Comparison of ENCODE assay signal across 15 cellular contexts in genomic region chr18:13688191-13689136, GRCh38. TPM values are rescaled to one million over a fixed set of nuclear protein-coding genes. Genes with fewer than 3 reads are reported as not detected.
DNase-seq lines count a peak whose midpoint lies in the region; ATAC-seq and TF ChIP-seq lines count a peak whose summit lies in the region.
"Had no signal": no experiment of that assay in that cellular context is flagged by ENCODE, and none has a peak within 500 bp of the region (broad histone marks: within the 10 kb centered on the region; RNA-seq: fewer than 3 reads in every experiment).

No MANE protein-coding gene starts in this region.

- 91 to 92% methylated on average over 12 to 21 of the region's 21 CpGs for WGBS in endodermal cell (ENCODE audit: insufficient coverage in 1 of 2, insufficient read length in 1 of 2), 2 experiments

- no peak overlapping the region for H3K9ac ChIP-seq in endodermal cell (ENCODE audit: extremely low read depth, low read length, poor library complexity, severe bottlenecking)
- H3K9ac ChIP-seq: BLaER1 treated with 17β-estradiol and CSF1 and Interleukin-3, amounts not matched to agents 10 nM and 100 nM; KMS-11 had no signal

- intact Hi-C loops in left ventricle myocardium superior (cut with micrococcal nuclease) (no loop called here), CD14-positive monocyte (cut with micrococcal nuclease) (no loop called here)

- H3K4me1 Mint-ChIP-seq in endodermal cell (peaks cover 38% of the 10 kb centered on the region), CD14-positive monocyte (no peaks in the 10 kb centered on the region)

- POLR2A ChIA-PET in HEK293 (lab: Yijun Ruan, JAX), result no interaction called here

- H3K27me3 ChIP-seq in endodermal cell (ENCODE audit: control insufficient read depth, insufficient read depth, low read length, poor library complexity, severe bottlenecking), result no peaks in the 10 kb centered on the region
- no peaks in the 10 kb centered on the region for H3K27me3 ChIP-seq in thoracic aorta (replicated peaks; ENCODE audit: insufficient read depth)
- H3K27me3 ChIP-seq in effector memory CD4-positive, alpha-beta T cell (replicated peaks; ENCODE audit: control insufficient read depth, insufficient read depth, low read length, poor library complexity, severe bottlenecking), result no peaks in the 10 kb centered on the region
- H3K27me3 ChIP-seq: BLaER1 treated with 17β-estradiol and CSF1 and Interleukin-3, amounts not matched to agents 10 nM and 100 nM; SJSA1 had no signal

- H3K9me3 ChIP-seq in HEK293 (ENCODE audit: control insufficient read depth, insufficient read depth, low read depth, low read length), result no peaks in the 10 kb centered on the region
- H3K9me3 ChIP-seq in endodermal cell (ENCODE audit: control insufficient read depth, low read length), result peaks cover 53% of the 10 kb centered on the region
- no peaks in the 10 kb centered on the region for H3K9me3 ChIP-seq in thoracic aorta
- H3K9me3 ChIP-seq in effector memory CD4-positive, alpha-beta T cell (ENCODE audit: control insufficient read depth, low read length), result no peaks in the 10 kb centered on the region

- H3K27me3 Mint-ChIP-seq in endodermal cell (ENCODE audit: insufficient read depth) (no peaks in the 10 kb centered on the region), CD14-positive monocyte (ENCODE audit: low read depth in 3 of 3) (no peaks in the 10 kb centered on the region)

- no peak overlapping the region for H3K4me3 Mint-ChIP-seq in endodermal cell
- no peak overlapping the region for H3K4me3 Mint-ChIP-seq in CD14-positive monocyte

- H3K27ac ChIP-seq in HEK293 (ENCODE audit: extremely low read depth, low read depth, low read length) (no peak overlapping the region), endodermal cell (ENCODE audit: low read depth, low read length) (no peak overlapping the region), thoracic aorta (peak overlapping the region in 1 of 2 donors; percentile 48)
- no peak overlapping the region for H3K27ac ChIP-seq in effector memory CD4-positive, alpha-beta T cell (ENCODE audit: insufficient read depth, low read length, poor library complexity, severe bottlenecking)
- H3K27ac ChIP-seq: BLaER1 treated with 17β-estradiol and CSF1 and Interleukin-3, amounts not matched to agents 10 nM and 100 nM; KMS-11; SJSA1 had no signal

- peaks cover 54% of the 10 kb centered on the region for H3K36me3 Mint-ChIP-seq in endodermal cell (ENCODE audit: low read depth)
- H3K36me3 Mint-ChIP-seq in CD14-positive monocyte, result peaks cover 4 to 6% of the 10 kb centered on the region in 2 donors

- DNase-seq in endodermal cell, result no peak
- peak; percentile 67 for DNase-seq in left ventricle myocardium superior
- DNase-seq in thoracic aorta (ENCODE audit: low spot score), result no peak
- DNase-seq in effector memory CD4-positive, alpha-beta T cell, result no peak
- no peak for DNase-seq in inferior parietal cortex (ENCODE audit: extremely low spot score)
- no peak for DNase-seq in CD14-positive monocyte (ENCODE audit: low spot score)
- DNase-seq: DMS79 treated with DMSO at 0.1 percent for 48 hours, NCI-H1417 treated with DMSO at 0.1 percent for 48 hours, NCI-H187 treated with DMSO at 0.1 percent for 48 hours, NCI-H226, NCI-H524 treated with DMSO at 0.1 percent for 48 hours had no signal

- CTCF ChIA-PET in HEK293 (lab: Yijun Ruan, JAX), result no interaction called here

- H3K4me3 ChIP-seq in HEK293 (ENCODE audit: low read depth, low read length) (no peak overlapping the region), endodermal cell (ENCODE audit: low read length) (peak overlapping the region; percentile 63), thoracic aorta (peak overlapping the region; percentile 20)
- no peak overlapping the region for H3K4me3 ChIP-seq in effector memory CD4-positive, alpha-beta T cell (ENCODE audit: insufficient read depth, low read depth, low read length, poor library complexity, severe bottlenecking)
- H3K4me3 ChIP-seq: BLaER1 treated with 17β-estradiol and CSF1 and Interleukin-3, amounts not matched to agents 10 nM and 100 nM; SJSA1 had no signal

- H3K4me1 ChIP-seq in HEK293 (ENCODE audit: control insufficient read depth, insufficient read depth, low read length) (peaks cover 3% of the 10 kb centered on the region; the same call in 1 of the 2 replicates), endodermal cell (ENCODE audit: control insufficient read depth, insufficient read depth, low read length) (no peaks in the 10 kb centered on the region), thoracic aorta (ENCODE audit: control insufficient read depth in 1 of 2, low read depth in 2 of 2) (peaks cover 0 to 7% of the 10 kb centered on the region in 2 donors)
- no peaks in the 10 kb centered on the region for H3K4me1 ChIP-seq in effector memory CD4-positive, alpha-beta T cell (ENCODE audit: control insufficient read depth, insufficient read depth, low read length, poor library complexity, severe bottlenecking)
- H3K4me1 ChIP-seq: BLaER1 treated with 17β-estradiol and CSF1 and Interleukin-3, amounts not matched to agents 10 nM and 100 nM; SJSA1 had no signal

- TF ChIP-seq CTCF in HEK293 (tag by site-specific recombination; IDR thresholded peaks at IDR 0.05) (no peak), endodermal cell (conservative IDR thresholded peaks at IDR 0.05) (no peak), thoracic aorta (IDR thresholded peaks at IDR 0.05) (no peak), CD14-positive monocyte (IDR thresholded peaks at IDR 0.05) (no peak)

- ATAC-seq in left ventricle myocardium superior, result peak; percentile 94
- ATAC-seq in thoracic aorta (ENCODE audit: insufficient number of reproducible peaks, low FRiP score, low read depth), result no peak

- H3K9me3 Mint-ChIP-seq in endodermal cell, result peaks cover 74% of the 10 kb centered on the region
- peaks cover 22 to 41% (median 29%) of the 10 kb centered on the region in 7 donors for H3K9me3 Mint-ChIP-seq in CD14-positive monocyte

- no peak overlapping the region for H3K27ac Mint-ChIP-seq in endodermal cell
- peak overlapping the region in 1 of 7 donors; percentile 21 for H3K27ac Mint-ChIP-seq in CD14-positive monocyte

- H3K36me3 ChIP-seq in HEK293 (ENCODE audit: control insufficient read depth in 2 of 2, insufficient read depth in 1 of 2, low read length in 2 of 2), result no peaks in the 10 kb centered on the region
- peaks cover 18% of the 10 kb centered on the region for H3K36me3 ChIP-seq in endodermal cell (ENCODE audit: control insufficient read depth, insufficient read depth, low read length)
- H3K36me3 ChIP-seq in thoracic aorta, result no peaks in the 10 kb centered on the region
- H3K36me3 ChIP-seq in effector memory CD4-positive, alpha-beta T cell (ENCODE audit: control insufficient read depth, insufficient read depth, low read length), result no peaks in the 10 kb centered on the region
- H3K36me3 ChIP-seq: SJSA1 had no signal

TF ChIP-seq in HEK293, 187 proteins besides CTCF, POLR2A, EP300 and RAD21 (continues in another document):
- TF ChIP-seq ZNF510 (tag by site-specific recombination; IDR thresholded peaks at IDR 0.05; ENCODE audit: insufficient replicate concordance) (no peak), ZNF548 (tag by site-specific recombination; IDR thresholded peaks at IDR 0.05) (no peak), ZBTB26 (tag by site-specific recombination; optimal IDR thresholded peaks at IDR 0.05) (no peak), ZBTB20 (tag by site-specific recombination; IDR thresholded peaks at IDR 0.05) (no peak)
- TF ChIP-seq, protein P1, sequence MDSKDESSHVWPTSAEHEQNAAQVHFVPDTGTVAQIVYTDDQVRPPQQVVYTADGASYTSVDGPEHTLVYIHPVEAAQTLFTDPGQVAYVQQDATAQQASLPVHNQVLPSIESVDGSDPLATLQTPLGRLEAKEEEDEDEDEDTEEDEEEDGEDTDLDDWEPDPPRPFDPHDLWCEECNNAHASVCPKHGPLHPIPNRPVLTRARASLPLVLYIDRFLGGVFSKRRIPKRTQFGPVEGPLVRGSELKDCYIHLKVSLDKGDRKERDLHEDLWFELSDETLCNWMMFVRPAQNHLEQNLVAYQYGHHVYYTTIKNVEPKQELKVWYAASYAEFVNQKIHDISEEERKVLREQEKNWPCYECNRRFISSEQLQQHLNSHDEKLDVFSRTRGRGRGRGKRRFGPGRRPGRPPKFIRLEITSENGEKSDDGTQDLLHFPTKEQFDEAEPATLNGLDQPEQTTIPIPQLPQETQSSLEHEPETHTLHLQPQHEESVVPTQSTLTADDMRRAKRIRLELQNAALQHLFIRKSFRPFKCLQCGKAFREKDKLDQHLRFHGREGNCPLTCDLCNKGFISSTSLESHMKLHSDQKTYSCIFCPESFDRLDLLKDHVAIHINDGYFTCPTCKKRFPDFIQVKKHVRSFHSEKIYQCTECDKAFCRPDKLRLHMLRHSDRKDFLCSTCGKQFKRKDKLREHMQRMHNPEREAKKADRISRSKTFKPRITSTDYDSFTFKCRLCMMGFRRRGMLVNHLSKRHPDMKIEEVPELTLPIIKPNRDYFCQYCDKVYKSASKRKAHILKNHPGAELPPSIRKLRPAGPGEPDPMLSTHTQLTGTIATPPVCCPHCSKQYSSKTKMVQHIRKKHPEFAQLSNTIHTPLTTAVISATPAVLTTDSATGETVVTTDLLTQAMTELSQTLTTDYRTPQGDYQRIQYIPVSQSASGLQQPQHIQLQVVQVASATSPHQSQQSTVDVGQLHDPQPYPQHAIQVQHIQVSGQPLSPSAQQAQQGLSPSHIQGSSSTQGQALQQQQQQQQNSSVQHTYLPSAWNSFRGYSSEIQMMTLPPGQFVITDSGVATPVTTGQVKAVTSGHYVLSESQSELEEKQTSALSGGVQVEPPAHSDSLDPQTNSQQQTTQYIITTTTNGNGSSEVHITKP (tag by site-specific recombination; IDR thresholded peaks at IDR 0.05), result peak; percentile 93

RNA-seq across cellular contexts. Expression of gene FAM210A, which starts 37.9 kb away (rescaled TPM):
- total RNA-seq in endodermal cell (10 to 100 TPM; 23.2 to 27.0 TPM), left ventricle myocardium superior (52.0 TPM), thoracic aorta (10 to 100 TPM in 1 of 2 donors, 1 to 10 TPM in 1; 8.7 to 27.7 TPM)
- 14.4 TPM for polyA plus RNA-seq in endodermal cell (2013, experiment 1 of 2)
- 11.3 TPM for polyA plus RNA-seq in endodermal cell (2013, experiment 2 of 2)
- polyA plus RNA-seq in CD14-positive monocyte, result 1 to 10 TPM; 6.9 TPM

RNA-seq across cellular contexts. Expression of gene RNMT, which starts 38.0 kb away (rescaled TPM):
- total RNA-seq in endodermal cell, result 10 to 100 TPM; 44.9 to 47.0 TPM
- 43.8 TPM for polyA plus RNA-seq in endodermal cell (2013, experiment 1 of 2)
- 41.2 TPM for polyA plus RNA-seq in endodermal cell (2013, experiment 2 of 2)
- total RNA-seq in left ventricle myocardium superior, result 20.0 TPM
- total RNA-seq in thoracic aorta, result 10 to 100 TPM; 19.0 to 27.6 TPM
- polyA plus RNA-seq in CD14-positive monocyte, result 10 to 100 TPM; 32.6 to 36.4 TPM

Comparison
In these comparisons a context has a peak if more than half of its experiments do, and no peak if none do; other contexts are left out.
1. H3K4me3 ChIP-seq: peak in endodermal cell (single experiment) and thoracic aorta (single experiment); none in HEK293 (single experiment) and effector memory CD4-positive, alpha-beta T cell (single experiment).